In genomic region chr16:49216593-49216992, GRCh38 we compare ENCODE assay signal across 24 cellular contexts.
DNase-seq lines count a peak whose midpoint lies in the region; ATAC-seq and TF ChIP-seq lines count a peak whose summit lies in the region.
"Had no signal": no experiment of that assay in that cellular context is flagged by ENCODE, and none has a peak within 500 bp of the region (broad histone marks: within the 10 kb centered on the region; RNA-seq: fewer than 3 reads in every experiment).

No MANE protein-coding gene starts in this region.

- no peak overlapping the region for H3K56ac ChIP-seq in H9 (ENCODE audit: insufficient read length, low read depth, low read length)

- H3K14ac ChIP-seq in H9 (ENCODE audit: insufficient read depth, low read length): no peak overlapping the region

- no peaks in the 10 kb centered on the region for H3K79me2 ChIP-seq in H9 (ENCODE audit: insufficient read depth, low read length)

- H4K5ac ChIP-seq in H9 (ENCODE audit: insufficient read length, low read depth, low read length): no peak overlapping the region

- H3K18ac ChIP-seq in H9 (ENCODE audit: insufficient read length, low read depth, low read length): no peak overlapping the region

- H3K36me3 Mint-ChIP-seq in H9 (ENCODE audit: insufficient read depth in 1 of 3, low read depth in 3 of 3): peaks cover 2 to 8% (median 2%) of the 10 kb centered on the region in 3 experiments; a peak in 2 of 7 replicates
- no peaks in the 10 kb centered on the region for H3K36me3 Mint-ChIP-seq in WTC11
- no peaks in the 10 kb centered on the region for H3K36me3 Mint-ChIP-seq in immature natural killer cell
- H3K36me3 Mint-ChIP-seq: CD14-positive monocyte; CD8-positive, alpha-beta memory T cell had no signal

- no peak overlapping the region for H4K91ac ChIP-seq in H9 (ENCODE audit: insufficient read length, low read depth, low read length)

- no peaks in the 10 kb centered on the region for H4K20me1 ChIP-seq in H9 (ENCODE audit: control insufficient read depth, insufficient read depth, insufficient read length)

- no peak overlapping the region for H3K9ac ChIP-seq in H9 (ENCODE audit: extremely low read depth, insufficient read length, low read length)

- H2BK20ac ChIP-seq in H9 (ENCODE audit: low read depth, low read length, poor library complexity, severe bottlenecking): no peak overlapping the region

- H3K4me1 ChIP-seq in H9 (ENCODE audit: insufficient read depth, low read length): peaks cover 8% of the 10 kb centered on the region; the same call in 1 of the 2 replicates
- no peaks in the 10 kb centered on the region for H3K4me1 ChIP-seq in Peyer's patch
- H3K4me1 ChIP-seq: BE2C had no signal

- H2BK12ac ChIP-seq in H9 (ENCODE audit: insufficient read length, low read depth, low read length): no peak overlapping the region

- no peak overlapping the region for H3T11ph ChIP-seq in H9 (ENCODE audit: low read length)

- H3K23me2 ChIP-seq in H9 (ENCODE audit: insufficient read length, low read depth, low read length, poor library complexity, severe bottlenecking): no peaks in the 10 kb centered on the region

- H3K4me2 ChIP-seq in H9 (ENCODE audit: insufficient read depth, insufficient read length, low read length): no peak overlapping the region

- H2BK120ac ChIP-seq in H9 (ENCODE audit: low read depth, low read length, poor library complexity, severe bottlenecking): no peak overlapping the region

- no peak overlapping the region for H3K4me3 ChIP-seq in Peyer's patch
- H3K4me3 ChIP-seq: K562 had no signal

- no peak overlapping the region for H4K8ac ChIP-seq in H9 (replicated peaks; ENCODE audit: insufficient read length, low read depth, low read length)

- peaks cover 42 to 58% of the 10 kb centered on the region in 2 experiments for H3K4me1 Mint-ChIP-seq in H9
- H3K4me1 Mint-ChIP-seq in WTC11: peaks cover 41% of the 10 kb centered on the region
- no peaks in the 10 kb centered on the region for H3K4me1 Mint-ChIP-seq in immature natural killer cell
- H3K4me1 Mint-ChIP-seq: CD14-positive monocyte; CD8-positive, alpha-beta memory T cell had no signal

- POLR2A ChIA-PET in WTC11 (lab: Charles Lee): no interaction called here

- peaks cover 53% of the 10 kb centered on the region for H3K27me3 Mint-ChIP-seq in H9 (ENCODE audit: low read depth)
- H3K27me3 Mint-ChIP-seq in WTC11 (ENCODE audit: low read depth): peaks cover 20% of the 10 kb centered on the region
- peaks cover 0 to 5% (median 0%) of the 10 kb centered on the region in 3 donors for H3K27me3 Mint-ChIP-seq in immature natural killer cell (ENCODE audit: low read depth in 3 of 3)

- no peak overlapping the region for H2AFZ ChIP-seq in H9 (ENCODE audit: low read length)

- H2BK15ac ChIP-seq in H9 (ENCODE audit: low read depth, low read length): no peak overlapping the region

- ATAC-seq in WTC11 (peak; percentile 74), GM21528 (IDR thresholded peaks at IDR 0.05; ENCODE audit: low FRiP score, unreplicated experiment) (no peak)
- ATAC-seq: K562, Panc1 had no signal

- TF ChIP-seq POLR2A in Peyer's patch (IDR thresholded peaks at IDR 0.05): no peak

- H3K36me3 ChIP-seq in Peyer's patch: no peaks in the 10 kb centered on the region
- H3K36me3 ChIP-seq: BE2C had no signal

- no peaks in the 10 kb centered on the region for H3K27me3 ChIP-seq in H9 (ENCODE audit: insufficient read depth, low read length)
- H3K27me3 ChIP-seq in Peyer's patch: no peaks in the 10 kb centered on the region
- H3K27me3 ChIP-seq: BE2C had no signal

- no peak overlapping the region for H2AK5ac ChIP-seq in H9 (ENCODE audit: insufficient read length, low read length)

- no peak overlapping the region for H3K23ac ChIP-seq in H9 (ENCODE audit: insufficient read length, low read depth, low read length)

- DNase-seq in NCI-H2107 treated with DMSO at 0.1 percent for 48 hours (lab: John Stamatoyannopoulos, UW; ENCODE audit: unreplicated experiment): peak; percentile 29
- DNase-seq in NCI-H2107 (lab: John Stamatoyannopoulos, UW): no peak
- peak; percentile 69 for DNase-seq in H9
- peak; percentile 29 for DNase-seq in WTC11 (ENCODE audit: low spot score)
- peak; percentile 38 for DNase-seq in iPS-NIHi7 (ENCODE audit: extremely low spot score)
- no peak for DNase-seq in Peyer's patch
- no peak for DNase-seq in immature natural killer cell
- DNase-seq: BE2C; CD8-positive, alpha-beta memory T cell; DMS79 treated with DMSO at 0.1 percent for 48 hours; GF-D8; Kasumi-1; NCI-H1105; NCI-H1436 treated with DMSO at 0.1 percent for 48 hours; NCI-H1930; NCI-H446; NCI-H82; SHP77 treated with DMSO at 0.1 percent for 48 hours; T-helper 1 cell had no signal

- H3K9me3 ChIP-seq in H9 (ENCODE audit: control insufficient read depth, low read depth, low read length): no peaks in the 10 kb centered on the region
- no peaks in the 10 kb centered on the region for H3K9me3 ChIP-seq in Peyer's patch
- H3K9me3 ChIP-seq: BE2C had no signal

- no peak overlapping the region; a peak in 1 of 7 replicates for H3K27ac Mint-ChIP-seq in H9
- no peak overlapping the region for H3K27ac Mint-ChIP-seq in WTC11
- no peak overlapping the region for H3K27ac Mint-ChIP-seq in immature natural killer cell
- H3K27ac Mint-ChIP-seq: CD14-positive monocyte; CD8-positive, alpha-beta memory T cell had no signal

- no CpG with 5 or more reads among the region's 3 CpGs for WGBS in H9 (ENCODE audit: extremely low coverage, insufficient read length, low lambda C conversion rate)

- no peak overlapping the region for H3K4ac ChIP-seq in H9 (ENCODE audit: low read depth, low read length)

- no peak overlapping the region for H2BK5ac ChIP-seq in H9 (ENCODE audit: insufficient read length, low read length)

- H3K4me3 Mint-ChIP-seq in H9: no peak overlapping the region
- no peak overlapping the region for H3K4me3 Mint-ChIP-seq in WTC11
- H3K4me3 Mint-ChIP-seq in immature natural killer cell: no peak overlapping the region
- H3K4me3 Mint-ChIP-seq: CD14-positive monocyte; CD8-positive, alpha-beta memory T cell had no signal

- no peaks in the 10 kb centered on the region for H3K79me1 ChIP-seq in H9 (ENCODE audit: insufficient read depth, low read depth, low read length, poor library complexity, severe bottlenecking)

- TF ChIP-seq CTCF in H9 (conservative IDR thresholded peaks at IDR 0.05): no peak
- TF ChIP-seq CTCF in WTC11 (IDR thresholded peaks at IDR 0.05): no peak
- TF ChIP-seq CTCF in Peyer's patch (IDR thresholded peaks at IDR 0.05): no peak

- CTCF ChIA-PET in WTC11 (lab: Charles Lee): no interaction called here

- no peak overlapping the region for H3K27ac ChIP-seq in H9 (ENCODE audit: insufficient read length, low read depth, low read length)
- no peak overlapping the region for H3K27ac ChIP-seq in Peyer's patch
- H3K27ac ChIP-seq: 22Rv1 had no signal

- H3K9me3 Mint-ChIP-seq in H9: peaks cover 5 to 9% of the 10 kb centered on the region in 2 experiments; a peak in 4 of 5 replicates
- H3K9me3 Mint-ChIP-seq in WTC11: no peaks in the 10 kb centered on the region
- H3K9me3 Mint-ChIP-seq in immature natural killer cell: peaks cover 0 to 4% (median under 1%) of the 10 kb centered on the region in 6 donors
- H3K9me3 Mint-ChIP-seq: CD14-positive monocyte had no signal

TF ChIP-seq in WTC11, 78 proteins besides CTCF, POLR2A, EP300 and RAD21:
- TF ChIP-seq ETV6 (CRISPR knock-in tag; IDR thresholded peaks at IDR 0.05): peak; percentile 55; the same call in 1 of the 2 replicates
- TF ChIP-seq ZNF121 (CRISPR knock-in tag; IDR thresholded peaks at IDR 0.05): no peak

Comparison
In these comparisons a context has a peak if more than half of its experiments do, and no peak if none do; other contexts are left out.
1. DNase-seq: peak in NCI-H2107 treated with DMSO at 0.1 percent for 48 hours (single experiment), H9 (single experiment), WTC11 (single experiment) and iPS-NIHi7 (single experiment); none in NCI-H2107 (single experiment), Peyer's patch (0 of 3) and immature natural killer cell (0 of 3).